In genomic region chr1:184208622-184209021, GRCh38 we compare ENCODE assay signal across 7 cellular contexts.
"Had no signal": no experiment of that assay in that cellular context is flagged by ENCODE, and none has a peak within 500 bp of the region (broad histone marks: within the 10 kb centered on the region; RNA-seq: fewer than 3 reads in every experiment).

No MANE protein-coding gene starts in this region.

- H3K27ac ChIP-seq: HL-60 had no signal

- DNase-seq: IMR-90, KBM-7, KG1 had no signal

- H3K4me1 Mint-ChIP-seq: IgD-negative memory B cell had no signal

- H3K27ac Mint-ChIP-seq: IgD-negative memory B cell had no signal

- H3K4me3 Mint-ChIP-seq: IgD-negative memory B cell had no signal

- H3K36me3 Mint-ChIP-seq: IgD-negative memory B cell had no signal

- ATAC-seq: HepG2, K562 had no signal

- H3K4me3 ChIP-seq: K562 had no signal
